ENCODE assay signal across 26 cellular contexts in the genomic region with DNA sequence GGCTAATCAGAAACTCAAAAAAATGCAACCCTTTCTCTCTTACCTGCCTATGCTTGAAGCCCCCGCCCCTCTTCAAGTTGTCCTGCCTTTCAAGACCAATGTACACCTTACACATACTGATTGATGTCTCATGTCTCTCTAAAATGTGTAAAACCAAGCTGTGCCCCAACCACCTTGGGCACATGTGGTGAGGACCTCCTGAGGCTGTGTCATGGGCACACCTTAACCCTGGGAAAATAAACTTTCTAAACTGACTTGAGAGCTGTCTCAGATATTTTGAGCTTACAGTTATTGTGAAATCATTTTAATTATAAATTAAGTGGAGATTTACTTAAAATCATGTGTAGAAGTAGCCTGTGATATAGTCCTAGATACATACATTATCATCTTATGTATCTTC. TPM values are rescaled to one million over a fixed set of nuclear protein-coding genes. Genes with fewer than 3 reads are reported as not detected.
"Had no signal": no experiment of that assay in that cellular context is flagged by ENCODE, and none has a peak within 500 bp of the region (broad histone marks: within the 10 kb centered on the region; RNA-seq: fewer than 3 reads in every experiment).

No MANE protein-coding gene starts in this region.

- DNase-seq: activated CD4-positive, alpha-beta T cell treated with anti-CD3 and anti-CD28 coated beads for 4 hours; activated CD8-positive, alpha-beta memory T cell treated with anti-CD3 and anti-CD28 coated beads for 24 hours; activated effector memory CD4-positive, alpha-beta T cell treated with Interleukin-2 at 50 U/mL for 16 hours; activated naive CD4-positive, alpha-beta T cell; adrenal gland; anterior cingulate cortex; body of pancreas; central memory CD4-positive, alpha-beta T cell; Karpas-422; MM.1S; NCI-H1105; NCI-H1436; NCI-H1694 treated with DMSO at 0.1 percent for 48 hours; NCI-H2081; NCI-H510A treated with DMSO at 0.1 percent for 48 hours; NCI-H69; NK-92 treated with Interleukin-12 subunit alpha and Interleukin-12 subunit beta, amount 100 ng/mL, for 24 hours; SHP77 had no signal

- H3K27me3 ChIP-seq: adrenal gland, body of pancreas had no signal

- H3K4me3 Mint-ChIP-seq: activated naive CD8-positive, alpha-beta T cell; activated T-helper 1 cell treated with anti-CD3 and anti-CD28 coated beads, Interleukin-12 subunit alpha, Interleukin-12 subunit beta, Interleukin-2, Interleukin-4 antibody, amounts not matched to agents 30 ng/mL and 10 ng/mL and 1 ng/mL, durations not matched to agents 14 hours and 24 hours and 36 hours; T-helper 1 cell treated with Interleukin-12 subunit alpha and Interleukin-12 subunit beta and Interleukin-4 antibody, amounts not matched to agents 30 μg/mL and 1 μg/mL, for 36 hours had no signal

- H3K9me3 Mint-ChIP-seq: activated T-helper 1 cell treated with anti-CD3 and anti-CD28 coated beads, Interleukin-12 subunit alpha, Interleukin-12 subunit beta, Interleukin-2, Interleukin-4 antibody, amounts not matched to agents 30 ng/mL and 10 ng/mL and 1 ng/mL, durations not matched to agents 14 hours and 24 hours and 36 hours; T-helper 1 cell treated with Interleukin-12 subunit alpha and Interleukin-12 subunit beta and Interleukin-4 antibody, amounts not matched to agents 30 μg/mL and 1 μg/mL, for 36 hours had no signal

- H3K9me3 ChIP-seq: adrenal gland, body of pancreas had no signal

- FAIRE-seq: bronchial epithelial cell, RCC 7860 had no signal

- H3K27ac ChIP-seq: adrenal gland, body of pancreas had no signal

- ATAC-seq: activated CD4-positive, CD25-positive, alpha-beta regulatory T cell treated with anti-CD3 and anti-CD28 coated beads, Interleukin-2, amount 50 U/mL, for 24 hours; body of pancreas had no signal

- H3K4me1 ChIP-seq: adrenal gland had no signal

- H3K27me3 Mint-ChIP-seq: activated naive CD8-positive, alpha-beta T cell had no signal

- H3K27ac Mint-ChIP-seq: activated naive CD8-positive, alpha-beta T cell; activated T-helper 1 cell treated with anti-CD3 and anti-CD28 coated beads, Interleukin-12 subunit alpha, Interleukin-12 subunit beta, Interleukin-2, Interleukin-4 antibody, amounts not matched to agents 30 ng/mL and 10 ng/mL and 1 ng/mL, durations not matched to agents 14 hours and 24 hours and 36 hours; T-helper 1 cell treated with Interleukin-12 subunit alpha and Interleukin-12 subunit beta and Interleukin-4 antibody, amounts not matched to agents 30 μg/mL and 1 μg/mL, for 36 hours had no signal

- H3K4me3 ChIP-seq: adrenal gland, body of pancreas had no signal

RNA-seq across cellular contexts. Expression of a gene that starts 49.0 kb away (rescaled TPM):
- total RNA-seq: activated T-helper 1 cell treated with anti-CD3 and anti-CD28 coated beads, Interleukin-12 subunit alpha, Interleukin-12 subunit beta, Interleukin-2, Interleukin-4 antibody, amounts not matched to agents 30 ng/mL and 10 ng/mL and 1 ng/mL, durations not matched to agents 14 hours and 24 hours and 36 hours; adrenal gland; body of pancreas; chondrocyte; SK-MEL-5 had no signal
